ENCODE assay signal across 1 cellular context in the genomic region with DNA sequence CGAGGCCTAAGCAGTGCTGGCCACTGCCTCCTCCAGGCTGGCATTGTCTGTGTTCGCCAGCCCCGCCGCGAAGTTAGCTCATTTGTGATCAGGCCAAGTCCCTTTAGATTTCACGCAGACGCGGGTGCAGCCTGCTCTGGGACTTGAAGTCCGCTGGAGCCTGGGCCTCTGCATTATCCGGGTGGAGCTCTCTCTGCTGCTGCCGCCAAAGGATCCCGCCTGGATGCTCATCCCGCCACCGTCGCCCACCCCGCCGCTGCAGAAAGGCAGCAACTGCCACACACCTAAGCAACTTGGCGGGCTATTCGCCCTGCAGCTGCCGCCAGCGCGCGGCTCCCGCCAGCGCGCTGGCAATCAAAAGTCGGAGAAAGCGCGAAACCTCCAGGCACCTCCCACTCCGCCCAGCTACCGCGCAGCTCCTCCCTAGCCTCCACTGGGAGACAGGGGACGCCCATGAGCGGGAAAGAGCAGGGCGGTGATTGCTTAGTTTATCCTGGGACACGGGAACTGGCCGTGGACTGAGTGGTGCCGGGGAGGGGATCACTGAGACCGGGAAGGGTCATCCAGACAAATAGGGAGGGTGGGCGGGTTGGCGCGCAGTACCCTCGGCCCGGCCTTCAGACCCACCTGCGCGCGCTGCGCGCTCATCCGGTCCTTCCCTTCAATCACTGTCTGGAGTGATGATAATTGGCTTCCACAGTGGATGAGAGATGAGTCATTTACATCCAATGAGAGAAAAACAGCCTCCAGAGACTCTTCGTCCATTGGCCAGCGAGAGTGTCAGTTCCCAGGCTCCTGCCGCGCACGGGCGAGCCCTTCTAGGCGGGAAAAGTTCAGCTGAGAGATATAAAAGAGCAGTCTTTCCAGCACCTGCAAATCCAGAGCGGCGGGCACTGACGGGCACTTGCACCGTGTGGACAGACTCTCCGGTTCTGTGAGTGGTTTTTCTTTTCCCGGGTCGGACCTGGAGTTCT.
TF ChIP-seq lines count a peak whose summit lies in the region.

A gene with protein sequence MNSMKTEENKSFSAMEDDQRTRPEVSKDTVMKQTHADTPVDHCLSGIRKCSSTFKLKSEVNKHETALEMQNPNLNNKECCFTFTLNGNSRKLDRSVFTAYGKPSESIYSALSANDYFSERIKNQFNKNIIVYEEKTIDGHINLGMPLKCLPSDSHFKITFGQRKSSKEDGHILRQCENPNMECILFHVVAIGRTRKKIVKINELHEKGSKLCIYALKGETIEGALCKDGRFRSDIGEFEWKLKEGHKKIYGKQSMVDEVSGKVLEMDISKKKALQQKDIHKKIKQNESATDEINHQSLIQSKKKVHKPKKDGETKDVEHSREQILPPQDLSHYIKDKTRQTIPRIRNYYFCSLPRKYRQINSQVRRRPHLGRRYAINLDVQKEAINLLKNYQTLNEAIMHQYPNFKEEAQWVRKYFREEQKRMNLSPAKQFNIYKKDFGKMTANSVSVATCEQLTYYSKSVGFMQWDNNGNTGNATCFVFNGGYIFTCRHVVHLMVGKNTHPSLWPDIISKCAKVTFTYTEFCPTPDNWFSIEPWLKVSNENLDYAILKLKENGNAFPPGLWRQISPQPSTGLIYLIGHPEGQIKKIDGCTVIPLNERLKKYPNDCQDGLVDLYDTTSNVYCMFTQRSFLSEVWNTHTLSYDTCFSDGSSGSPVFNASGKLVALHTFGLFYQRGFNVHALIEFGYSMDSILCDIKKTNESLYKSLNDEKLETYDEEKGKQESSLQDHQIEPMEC (plus strand): TSS at position 875 of the 974 bp plus-strand sequence. CDS start 2,389 bp downstream, outside the sequence.

TF ChIP-seq in H1, 55 proteins besides CTCF, POLR2A, EP300 and RAD21:
- peak; percentile 61 for TF ChIP-seq TAF1 (IDR thresholded peaks at IDR 0.05; ENCODE audit: low read depth, low read length)
- no peak for TF ChIP-seq KDM1A (IDR thresholded peaks at IDR 0.05; ENCODE audit: borderline replicate concordance, low read length)
- no peak for TF ChIP-seq RXRA (IDR thresholded peaks at IDR 0.05; ENCODE audit: insufficient read depth, low read depth, low read length)
- TF ChIP-seq TBP (IDR thresholded peaks at IDR 0.05; ENCODE audit: low read depth, low read length) = peak; percentile 71
- no peak for TF ChIP-seq HDAC6 (IDR thresholded peaks at IDR 0.05; ENCODE audit: low read depth, low read length)
- TF ChIP-seq, protein P1, sequence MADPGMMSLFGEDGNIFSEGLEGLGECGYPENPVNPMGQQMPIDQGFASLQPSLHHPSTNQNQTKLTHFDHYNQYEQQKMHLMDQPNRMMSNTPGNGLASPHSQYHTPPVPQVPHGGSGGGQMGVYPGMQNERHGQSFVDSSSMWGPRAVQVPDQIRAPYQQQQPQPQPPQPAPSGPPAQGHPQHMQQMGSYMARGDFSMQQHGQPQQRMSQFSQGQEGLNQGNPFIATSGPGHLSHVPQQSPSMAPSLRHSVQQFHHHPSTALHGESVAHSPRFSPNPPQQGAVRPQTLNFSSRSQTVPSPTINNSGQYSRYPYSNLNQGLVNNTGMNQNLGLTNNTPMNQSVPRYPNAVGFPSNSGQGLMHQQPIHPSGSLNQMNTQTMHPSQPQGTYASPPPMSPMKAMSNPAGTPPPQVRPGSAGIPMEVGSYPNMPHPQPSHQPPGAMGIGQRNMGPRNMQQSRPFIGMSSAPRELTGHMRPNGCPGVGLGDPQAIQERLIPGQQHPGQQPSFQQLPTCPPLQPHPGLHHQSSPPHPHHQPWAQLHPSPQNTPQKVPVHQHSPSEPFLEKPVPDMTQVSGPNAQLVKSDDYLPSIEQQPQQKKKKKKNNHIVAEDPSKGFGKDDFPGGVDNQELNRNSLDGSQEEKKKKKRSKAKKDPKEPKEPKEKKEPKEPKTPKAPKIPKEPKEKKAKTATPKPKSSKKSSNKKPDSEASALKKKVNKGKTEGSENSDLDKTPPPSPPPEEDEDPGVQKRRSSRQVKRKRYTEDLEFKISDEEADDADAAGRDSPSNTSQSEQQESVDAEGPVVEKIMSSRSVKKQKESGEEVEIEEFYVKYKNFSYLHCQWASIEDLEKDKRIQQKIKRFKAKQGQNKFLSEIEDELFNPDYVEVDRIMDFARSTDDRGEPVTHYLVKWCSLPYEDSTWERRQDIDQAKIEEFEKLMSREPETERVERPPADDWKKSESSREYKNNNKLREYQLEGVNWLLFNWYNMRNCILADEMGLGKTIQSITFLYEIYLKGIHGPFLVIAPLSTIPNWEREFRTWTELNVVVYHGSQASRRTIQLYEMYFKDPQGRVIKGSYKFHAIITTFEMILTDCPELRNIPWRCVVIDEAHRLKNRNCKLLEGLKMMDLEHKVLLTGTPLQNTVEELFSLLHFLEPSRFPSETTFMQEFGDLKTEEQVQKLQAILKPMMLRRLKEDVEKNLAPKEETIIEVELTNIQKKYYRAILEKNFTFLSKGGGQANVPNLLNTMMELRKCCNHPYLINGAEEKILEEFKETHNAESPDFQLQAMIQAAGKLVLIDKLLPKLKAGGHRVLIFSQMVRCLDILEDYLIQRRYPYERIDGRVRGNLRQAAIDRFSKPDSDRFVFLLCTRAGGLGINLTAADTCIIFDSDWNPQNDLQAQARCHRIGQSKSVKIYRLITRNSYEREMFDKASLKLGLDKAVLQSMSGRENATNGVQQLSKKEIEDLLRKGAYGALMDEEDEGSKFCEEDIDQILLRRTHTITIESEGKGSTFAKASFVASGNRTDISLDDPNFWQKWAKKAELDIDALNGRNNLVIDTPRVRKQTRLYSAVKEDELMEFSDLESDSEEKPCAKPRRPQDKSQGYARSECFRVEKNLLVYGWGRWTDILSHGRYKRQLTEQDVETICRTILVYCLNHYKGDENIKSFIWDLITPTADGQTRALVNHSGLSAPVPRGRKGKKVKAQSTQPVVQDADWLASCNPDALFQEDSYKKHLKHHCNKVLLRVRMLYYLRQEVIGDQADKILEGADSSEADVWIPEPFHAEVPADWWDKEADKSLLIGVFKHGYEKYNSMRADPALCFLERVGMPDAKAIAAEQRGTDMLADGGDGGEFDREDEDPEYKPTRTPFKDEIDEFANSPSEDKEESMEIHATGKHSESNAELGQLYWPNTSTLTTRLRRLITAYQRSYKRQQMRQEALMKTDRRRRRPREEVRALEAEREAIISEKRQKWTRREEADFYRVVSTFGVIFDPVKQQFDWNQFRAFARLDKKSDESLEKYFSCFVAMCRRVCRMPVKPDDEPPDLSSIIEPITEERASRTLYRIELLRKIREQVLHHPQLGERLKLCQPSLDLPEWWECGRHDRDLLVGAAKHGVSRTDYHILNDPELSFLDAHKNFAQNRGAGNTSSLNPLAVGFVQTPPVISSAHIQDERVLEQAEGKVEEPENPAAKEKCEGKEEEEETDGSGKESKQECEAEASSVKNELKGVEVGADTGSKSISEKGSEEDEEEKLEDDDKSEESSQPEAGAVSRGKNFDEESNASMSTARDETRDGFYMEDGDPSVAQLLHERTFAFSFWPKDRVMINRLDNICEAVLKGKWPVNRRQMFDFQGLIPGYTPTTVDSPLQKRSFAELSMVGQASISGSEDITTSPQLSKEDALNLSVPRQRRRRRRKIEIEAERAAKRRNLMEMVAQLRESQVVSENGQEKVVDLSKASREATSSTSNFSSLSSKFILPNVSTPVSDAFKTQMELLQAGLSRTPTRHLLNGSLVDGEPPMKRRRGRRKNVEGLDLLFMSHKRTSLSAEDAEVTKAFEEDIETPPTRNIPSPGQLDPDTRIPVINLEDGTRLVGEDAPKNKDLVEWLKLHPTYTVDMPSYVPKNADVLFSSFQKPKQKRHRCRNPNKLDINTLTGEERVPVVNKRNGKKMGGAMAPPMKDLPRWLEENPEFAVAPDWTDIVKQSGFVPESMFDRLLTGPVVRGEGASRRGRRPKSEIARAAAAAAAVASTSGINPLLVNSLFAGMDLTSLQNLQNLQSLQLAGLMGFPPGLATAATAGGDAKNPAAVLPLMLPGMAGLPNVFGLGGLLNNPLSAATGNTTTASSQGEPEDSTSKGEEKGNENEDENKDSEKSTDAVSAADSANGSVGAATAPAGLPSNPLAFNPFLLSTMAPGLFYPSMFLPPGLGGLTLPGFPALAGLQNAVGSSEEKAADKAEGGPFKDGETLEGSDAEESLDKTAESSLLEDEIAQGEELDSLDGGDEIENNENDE (IDR thresholded peaks at IDR 0.05; ENCODE audit: insufficient replicate concordance, low read length) = no peak
- no peak for TF ChIP-seq SAP30 (IDR thresholded peaks at IDR 0.05; ENCODE audit: insufficient read depth, insufficient replicate concordance, low read length)
- TF ChIP-seq, protein P2, sequence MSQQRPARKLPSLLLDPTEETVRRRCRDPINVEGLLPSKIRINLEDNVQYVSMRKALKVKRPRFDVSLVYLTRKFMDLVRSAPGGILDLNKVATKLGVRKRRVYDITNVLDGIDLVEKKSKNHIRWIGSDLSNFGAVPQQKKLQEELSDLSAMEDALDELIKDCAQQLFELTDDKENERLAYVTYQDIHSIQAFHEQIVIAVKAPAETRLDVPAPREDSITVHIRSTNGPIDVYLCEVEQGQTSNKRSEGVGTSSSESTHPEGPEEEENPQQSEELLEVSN (IDR thresholded peaks at IDR 0.05) = peak; percentile 97
- TF ChIP-seq KDM4A (IDR thresholded peaks at IDR 0.05; ENCODE audit: low read depth, low read length, severe bottlenecking) = no peak
- TF ChIP-seq, protein P3, sequence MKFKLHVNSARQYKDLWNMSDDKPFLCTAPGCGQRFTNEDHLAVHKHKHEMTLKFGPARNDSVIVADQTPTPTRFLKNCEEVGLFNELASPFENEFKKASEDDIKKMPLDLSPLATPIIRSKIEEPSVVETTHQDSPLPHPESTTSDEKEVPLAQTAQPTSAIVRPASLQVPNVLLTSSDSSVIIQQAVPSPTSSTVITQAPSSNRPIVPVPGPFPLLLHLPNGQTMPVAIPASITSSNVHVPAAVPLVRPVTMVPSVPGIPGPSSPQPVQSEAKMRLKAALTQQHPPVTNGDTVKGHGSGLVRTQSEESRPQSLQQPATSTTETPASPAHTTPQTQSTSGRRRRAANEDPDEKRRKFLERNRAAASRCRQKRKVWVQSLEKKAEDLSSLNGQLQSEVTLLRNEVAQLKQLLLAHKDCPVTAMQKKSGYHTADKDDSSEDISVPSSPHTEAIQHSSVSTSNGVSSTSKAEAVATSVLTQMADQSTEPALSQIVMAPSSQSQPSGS (IDR thresholded peaks at IDR 0.05; ENCODE audit: low read length) = peak; percentile 62; the same call in 1 of the 2 replicates
- 0 out of 2 replicates have a peak, but pooled peaks have one; percentile 8 for TF ChIP-seq TCF12 (IDR thresholded peaks at IDR 0.05; ENCODE audit: low read depth, low read length)
- peak; percentile 57; the same call in 1 of the 2 replicates for TF ChIP-seq PHF8 (conservative IDR thresholded peaks at IDR 0.05; ENCODE audit: low read depth, low read length)
- TF ChIP-seq SRF (IDR thresholded peaks at IDR 0.05; ENCODE audit: low read depth, low read length) = no peak
- no peak for TF ChIP-seq CBX5 (IDR thresholded peaks at IDR 0.05; ENCODE audit: low read depth, low read length)
- TF ChIP-seq CEBPB (IDR thresholded peaks at IDR 0.05; ENCODE audit: low read depth, low read length) = no peak
- TF ChIP-seq MAFK (IDR thresholded peaks at IDR 0.05; ENCODE audit: low read depth, low read length) = no peak
- TF ChIP-seq CHD2 (IDR thresholded peaks at IDR 0.05; ENCODE audit: low read length) = peak; percentile 86
- TF ChIP-seq YY1 (IDR thresholded peaks at IDR 0.05; ENCODE audit: low read depth, low read length) = no peak
- TF ChIP-seq NANOG (IDR thresholded peaks at IDR 0.05; ENCODE audit: insufficient read depth, low read depth, low read length, poor library complexity, severe bottlenecking) = no peak
- peak in 1 of 2 experiments; percentile 29; a peak in 1 of 4 replicates for TF ChIP-seq SIN3A (conservative IDR thresholded peaks at IDR 0.05 in 1 of 2, IDR thresholded peaks at IDR 0.05 in 1 of 2; ENCODE audit: low read depth in 1 of 2, low read length in 2 of 2)
- peak; percentile 50; the same call in 1 of the 2 replicates for TF ChIP-seq SP2 (IDR thresholded peaks at IDR 0.05; ENCODE audit: low read length)
- TF ChIP-seq, protein P4, sequence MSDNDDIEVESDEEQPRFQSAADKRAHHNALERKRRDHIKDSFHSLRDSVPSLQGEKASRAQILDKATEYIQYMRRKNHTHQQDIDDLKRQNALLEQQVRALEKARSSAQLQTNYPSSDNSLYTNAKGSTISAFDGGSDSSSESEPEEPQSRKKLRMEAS (IDR thresholded peaks at IDR 0.05) = peak; percentile 81
- TF ChIP-seq SP1 (IDR thresholded peaks at IDR 0.05; ENCODE audit: low read depth, low read length) = peak; percentile 96
- TF ChIP-seq GABPA (IDR thresholded peaks at IDR 0.05; ENCODE audit: borderline replicate concordance, insufficient read depth, low read length) = no peak
- peak; percentile 88 for TF ChIP-seq JUND (IDR thresholded peaks at IDR 0.05; ENCODE audit: low read length)
- TF ChIP-seq EZH2 (IDR thresholded peaks at IDR 0.05; ENCODE audit: low read depth, low read length, severe bottlenecking) = peak; percentile 31
- TF ChIP-seq CHD1 (IDR thresholded peaks at IDR 0.05; ENCODE audit: low read depth, low read length) = no peak
- TF ChIP-seq, protein P5, sequence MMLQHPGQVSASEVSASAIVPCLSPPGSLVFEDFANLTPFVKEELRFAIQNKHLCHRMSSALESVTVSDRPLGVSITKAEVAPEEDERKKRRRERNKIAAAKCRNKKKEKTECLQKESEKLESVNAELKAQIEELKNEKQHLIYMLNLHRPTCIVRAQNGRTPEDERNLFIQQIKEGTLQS (IDR thresholded peaks at IDR 0.05; ENCODE audit: insufficient read depth, low read depth, low read length) = no peak
- peak; percentile 65; the same call in 1 of the 2 replicates for TF ChIP-seq JUN (IDR thresholded peaks at IDR 0.05; ENCODE audit: low read depth, low read length)
- 0 out of 2 replicates have a peak, but pooled peaks have one; percentile 8 for TF ChIP-seq NRF1 (IDR thresholded peaks at IDR 0.05; ENCODE audit: low read depth, low read length)
- TF ChIP-seq, protein P6, sequence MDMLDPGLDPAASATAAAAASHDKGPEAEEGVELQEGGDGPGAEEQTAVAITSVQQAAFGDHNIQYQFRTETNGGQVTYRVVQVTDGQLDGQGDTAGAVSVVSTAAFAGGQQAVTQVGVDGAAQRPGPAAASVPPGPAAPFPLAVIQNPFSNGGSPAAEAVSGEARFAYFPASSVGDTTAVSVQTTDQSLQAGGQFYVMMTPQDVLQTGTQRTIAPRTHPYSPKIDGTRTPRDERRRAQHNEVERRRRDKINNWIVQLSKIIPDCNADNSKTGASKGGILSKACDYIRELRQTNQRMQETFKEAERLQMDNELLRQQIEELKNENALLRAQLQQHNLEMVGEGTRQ (IDR thresholded peaks at IDR 0.05; ENCODE audit: low read length) = no peak
- TF ChIP-seq CREB1 (IDR thresholded peaks at IDR 0.05) = no peak
- TF ChIP-seq POLR2AphosphoS5 (IDR thresholded peaks at IDR 0.05; ENCODE audit: low read depth, low read length) = peak; percentile 54; the same call in 1 of the 2 replicates
- no peak for TF ChIP-seq RNF2 (IDR thresholded peaks at IDR 0.05; ENCODE audit: borderline replicate concordance, low read depth, low read length, missing control alignments, poor library complexity, severe bottlenecking)
- no peak; the same call in 1 of the 2 replicates for TF ChIP-seq BACH1 (IDR thresholded peaks at IDR 0.05; ENCODE audit: low read length)
